ENCODE assay signal across 9 cellular contexts in the genomic region with DNA sequence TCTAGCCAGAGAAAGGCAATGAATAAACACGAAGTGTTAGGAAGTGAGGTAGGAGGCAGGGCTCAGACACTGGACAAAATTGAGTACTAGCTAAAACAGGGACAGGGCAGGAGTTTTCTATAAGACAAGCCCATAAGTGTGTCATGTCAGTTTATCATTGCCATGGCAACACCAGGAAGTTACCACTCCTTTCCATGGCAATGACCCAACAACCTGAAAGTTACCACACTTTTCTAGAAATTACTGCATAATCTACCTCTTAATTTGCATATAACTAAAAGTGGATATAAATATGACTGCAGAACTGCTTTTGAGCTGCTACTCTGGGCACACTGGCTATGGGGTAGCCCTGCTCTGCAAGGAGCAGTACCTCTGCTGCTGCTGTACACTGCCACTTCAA.
A peak's percentile ranks its signal among the peaks of the same experiment; 100 is the strongest.
DNase-seq lines count a peak whose midpoint lies in the region; ATAC-seq and TF ChIP-seq lines count a peak whose summit lies in the region.
"Had no signal": no experiment of that assay in that cellular context is flagged by ENCODE, and none has a peak within 500 bp of the region (broad histone marks: within the 10 kb centered on the region; RNA-seq: fewer than 3 reads in every experiment).

No MANE protein-coding gene starts in this region.

- intact Hi-C loops in sigmoid colon (cut with DNase I) = no loop called here

- no peaks in the 10 kb centered on the region for H3K4me1 Mint-ChIP-seq in glutamatergic neuron (ENCODE audit: low read depth, unreplicated experiment)

- peak; percentile 3 for DNase-seq in stimulated activated CD4-positive, alpha-beta T cell treated with anti-CD3 and anti-CD28 coated beads, Interleukin-1b, Interleukin-23, amount 100 ng/mL, for 48 hours
- no peak for DNase-seq in stimulated activated CD4-positive, alpha-beta T cell treated with anti-CD3 and anti-CD28 coated beads, Interleukin-2, amount 100 ng/mL, for 48 hours
- DNase-seq in glutamatergic neuron (no peak), occipital lobe (lab: John Stamatoyannopoulos, UW) (no peak), sigmoid colon (no peak)
- DNase-seq: NCI-H446 had no signal

- peaks cover 0 to 38% (median 29%) of the 10 kb centered on the region in 4 donors for H3K4me1 ChIP-seq in sigmoid colon

- H3K4me3 ChIP-seq in sigmoid colon = no peak overlapping the region

- WGBS in sigmoid colon, 2 donors = 5 to 53% methylated on average over 1 of the region's 1 CpG

- no peak overlapping the region for H3K4me3 Mint-ChIP-seq in glutamatergic neuron (ENCODE audit: unreplicated experiment)

- TF ChIP-seq CTCF in glutamatergic neuron (IDR thresholded peaks at IDR 0.05; ENCODE audit: partially characterized antibody, unreplicated experiment) = no peak
- TF ChIP-seq CTCF in sigmoid colon (IDR thresholded peaks at IDR 0.05) = no peak

- H3K36me3 ChIP-seq in sigmoid colon = no peaks in the 10 kb centered on the region

- H3K27ac ChIP-seq in sigmoid colon = no peak overlapping the region

- no peaks in the 10 kb centered on the region for H3K27me3 Mint-ChIP-seq in glutamatergic neuron (ENCODE audit: unreplicated experiment)

- TF ChIP-seq EP300 in sigmoid colon (IDR thresholded peaks at IDR 0.05) = no peak

- no peaks in the 10 kb centered on the region for H3K9me3 Mint-ChIP-seq in glutamatergic neuron (ENCODE audit: unreplicated experiment)

- no peaks in the 10 kb centered on the region for H3K9me3 ChIP-seq in sigmoid colon

- no peak for TF ChIP-seq POLR2A in sigmoid colon (IDR thresholded peaks at IDR 0.05)

- no peaks in the 10 kb centered on the region for H3K27me3 ChIP-seq in sigmoid colon

- H3K27ac Mint-ChIP-seq in glutamatergic neuron (ENCODE audit: unreplicated experiment) = no peak overlapping the region

- H3K36me3 Mint-ChIP-seq in glutamatergic neuron (ENCODE audit: unreplicated experiment) = no peaks in the 10 kb centered on the region

- peak; percentile 94 for ATAC-seq in HG02852 (IDR thresholded peaks at IDR 0.05; ENCODE audit: unreplicated experiment)
- ATAC-seq in HG03571 (IDR thresholded peaks at IDR 0.05; ENCODE audit: unreplicated experiment) = peak; percentile 76
- no peak for ATAC-seq in GM21737 (IDR thresholded peaks at IDR 0.05; ENCODE audit: unreplicated experiment)
